ENCODE assay signal across 8 cellular contexts in the genomic region with DNA sequence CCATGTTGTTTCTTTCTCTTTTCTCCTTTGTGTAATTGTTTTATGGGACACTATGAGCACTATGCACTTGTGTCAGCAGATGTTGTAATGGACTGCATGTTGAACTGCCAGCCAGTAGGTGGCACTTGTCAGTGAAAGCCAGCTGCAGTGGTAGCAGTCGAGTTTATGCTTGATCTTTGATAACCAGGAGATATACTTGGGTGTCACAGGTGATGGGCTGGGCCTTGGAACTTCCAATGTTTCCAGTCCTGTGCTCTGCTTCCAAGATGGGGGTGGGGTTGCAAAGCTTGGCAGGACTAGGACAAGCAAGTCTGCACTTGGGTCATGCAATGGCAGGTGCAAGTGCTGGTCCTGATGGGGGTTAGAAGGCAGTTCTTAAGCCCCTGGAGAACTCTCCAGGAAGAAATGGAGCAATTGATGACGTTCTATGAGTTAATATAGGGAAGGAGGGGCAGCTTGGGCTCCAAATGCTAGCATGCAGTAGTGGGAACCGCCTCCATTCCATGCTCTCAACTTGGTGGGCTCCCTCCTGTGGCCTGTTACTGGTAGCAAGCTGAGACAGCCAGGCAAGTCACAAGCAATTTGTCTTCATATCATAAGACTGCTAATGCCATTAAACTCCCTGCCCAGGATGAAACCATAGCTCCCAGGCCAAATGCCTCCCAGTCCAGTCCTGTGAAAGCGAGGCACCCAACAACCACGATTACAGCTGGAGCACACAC. TPM values are rescaled to one million over a fixed set of nuclear protein-coding genes. Genes with fewer than 3 reads are reported as not detected.
DNase-seq lines count a peak whose midpoint lies in the region; ATAC-seq and TF ChIP-seq lines count a peak whose summit lies in the region.

No MANE protein-coding gene starts in this region.

- ATAC-seq in GM19467 (IDR thresholded peaks at IDR 0.05; ENCODE audit: unreplicated experiment) (peak; percentile 93), HG03439 (IDR thresholded peaks at IDR 0.05; ENCODE audit: unreplicated experiment) (peak; percentile 96), naive B cell (ENCODE audit: low read depth in 2 of 2) (peak; percentile 84 to 96)
- ATAC-seq in effector memory CD8-positive, alpha-beta T cell (replicated peaks), result peak; percentile 83

- no peak overlapping the region for H3K27ac ChIP-seq in ovary

- peaks cover 35 to 36% of the 10 kb centered on the region in 2 donors for H3K27me3 Mint-ChIP-seq in effector memory CD8-positive, alpha-beta T cell
- peaks cover 0 to 5% (median 2%) of the 10 kb centered on the region in 3 donors for H3K27me3 Mint-ChIP-seq in naive B cell

- DNase-seq in GM03348 (ENCODE audit: low spot score) (peak; percentile 44), T-helper 9 cell (peak; percentile 9), naive B cell (peak; percentile 36), NCI-H1694 treated with DMSO at 0.1 percent for 48 hours (lab: John Stamatoyannopoulos, UW) (no peak), ovary (no peak)
- peak; percentile 7 to 10 (median 8) for DNase-seq in effector memory CD8-positive, alpha-beta T cell

- peaks cover 0 to 1% of the 10 kb centered on the region in 2 donors for H3K9me3 Mint-ChIP-seq in effector memory CD8-positive, alpha-beta T cell
- H3K9me3 Mint-ChIP-seq in naive B cell, result peaks cover 0 to 6% (median 4%) of the 10 kb centered on the region in 7 donors

- no peaks in the 10 kb centered on the region for H3K4me1 ChIP-seq in ovary (ENCODE audit: insufficient read depth)

- H3K9me3 ChIP-seq in ovary, result no peaks in the 10 kb centered on the region

- H3K4me3 ChIP-seq in ovary, result no peak overlapping the region

- H3K27me3 ChIP-seq in ovary, result no peaks in the 10 kb centered on the region

- no peak overlapping the region for H3K4me3 Mint-ChIP-seq in effector memory CD8-positive, alpha-beta T cell
- no peak overlapping the region for H3K4me3 Mint-ChIP-seq in naive B cell

- no peak for TF ChIP-seq EP300 in ovary (IDR thresholded peaks at IDR 0.05)

- TF ChIP-seq POLR2A in ovary (IDR thresholded peaks at IDR 0.05), result no peak

- H3K27ac Mint-ChIP-seq in effector memory CD8-positive, alpha-beta T cell, result no peak overlapping the region
- no peak overlapping the region for H3K27ac Mint-ChIP-seq in naive B cell

- 59 to 65% (median 60%) methylated on average over 5 of the region's 5 CpGs for WGBS in ovary, 3 donors

- intact Hi-C loops in ovary (cut with DNase I), result no loop called here

- TF ChIP-seq CTCF in ovary (IDR thresholded peaks at IDR 0.05), result no peak

- no peaks in the 10 kb centered on the region for H3K36me3 Mint-ChIP-seq in effector memory CD8-positive, alpha-beta T cell (ENCODE audit: insufficient read depth)
- H3K36me3 Mint-ChIP-seq in naive B cell, result peaks cover 0 to 4% of the 10 kb centered on the region in 2 donors

- H3K4me1 Mint-ChIP-seq in effector memory CD8-positive, alpha-beta T cell (ENCODE audit: low read depth in 2 of 2), result no peaks in the 10 kb centered on the region
- peaks cover 0 to 2% (median 0%) of the 10 kb centered on the region in 3 donors for H3K4me1 Mint-ChIP-seq in naive B cell

- no peaks in the 10 kb centered on the region for H3K36me3 ChIP-seq in ovary

RNA-seq across cellular contexts. Expression of a gene that starts 21.0 kb away (rescaled TPM):
- under 1 TPM in 3 of 6 donors, not detected in 3; 0.10 to 0.25 (median 0.20) TPM for polyA plus RNA-seq in naive B cell (ENCODE audit: low read depth in 6 of 6)
- total RNA-seq in ovary, result under 1 TPM in 6 of 7 donors, not detected in 1; 0.10 to 0.42 (median 0.23) TPM
- under 1 TPM; 0.25 to 0.60 TPM for polyA plus RNA-seq in ovary

Comparison
In these comparisons a context has a peak if more than half of its experiments do, and no peak if none do; other contexts are left out.
1. DNase-seq: peak in GM03348 (single experiment), T-helper 9 cell (single experiment), effector memory CD8-positive, alpha-beta T cell (3 of 3) and naive B cell (single experiment); none in NCI-H1694 treated with DMSO at 0.1 percent for 48 hours (single experiment) and ovary (0 of 5).
2. Peak in every context shown above with its lines, with median percentiles within 50 percentile points of each other: ATAC-seq.